ENCODE assay signal across 8 cellular contexts in genomic region chr15:22949074-22949547, GRCh38. TPM values are rescaled to one million over a fixed set of nuclear protein-coding genes. Genes with fewer than 3 reads are reported as not detected.
DNase-seq lines count a peak whose midpoint lies in the region; ATAC-seq and TF ChIP-seq lines count a peak whose summit lies in the region.

No MANE protein-coding gene starts in this region.

- H3K27me3 Mint-ChIP-seq in activated naive CD4-positive, alpha-beta T cell treated with anti-CD3 and anti-CD28 coated beads for 36 hours (ENCODE audit: low read depth): peaks cover 26% of the 10 kb centered on the region

- intact Hi-C loops in activated naive CD4-positive, alpha-beta T cell treated with anti-CD3 and anti-CD28 coated beads for 36 hours (cut with micrococcal nuclease): no loop called here
- intact Hi-C loops in Right ventricle myocardium superior (cut with DNase I) (loop anchor here (2.0 kb wide), 1 partner anchor 32 kb away; the partner anchor contains the start of gene CYFIP1), sciatic nerve (cut with DNase I) (no loop called here)

- peak overlapping the region; percentile 80 for H3K27ac ChIP-seq in VCaP

- CTCF ChIA-PET in activated naive CD4-positive, alpha-beta T cell treated with anti-CD3 and anti-CD28 coated beads for 36 hours (lab: Charles Lee): interaction anchor here (0.7 kb wide), 1 partner anchor 59 kb away, joined by 4 read pairs; no protein-coding TSS in a partner anchor

- ATAC-seq in HG03045 (IDR thresholded peaks at IDR 0.05; ENCODE audit: unreplicated experiment) (peak; percentile 75), Right ventricle myocardium superior (ENCODE audit: poor library complexity) (peak; percentile 90), sciatic nerve (peak; percentile 94)

- peaks cover 2% of the 10 kb centered on the region for H3K36me3 Mint-ChIP-seq in activated naive CD4-positive, alpha-beta T cell treated with anti-CD3 and anti-CD28 coated beads for 36 hours (ENCODE audit: low read depth)

- peaks cover 10% of the 10 kb centered on the region for H3K4me1 Mint-ChIP-seq in activated naive CD4-positive, alpha-beta T cell treated with anti-CD3 and anti-CD28 coated beads for 36 hours (ENCODE audit: low read depth)

- H3K9me3 Mint-ChIP-seq in activated naive CD4-positive, alpha-beta T cell treated with anti-CD3 and anti-CD28 coated beads for 36 hours: no peaks in the 10 kb centered on the region

- no peak overlapping the region for H3K27ac Mint-ChIP-seq in activated naive CD4-positive, alpha-beta T cell treated with anti-CD3 and anti-CD28 coated beads for 36 hours

- no peak overlapping the region for H3K4me3 Mint-ChIP-seq in activated naive CD4-positive, alpha-beta T cell treated with anti-CD3 and anti-CD28 coated beads for 36 hours

- no peak for TF ChIP-seq CTCF in VCaP (conservative IDR thresholded peaks at IDR 0.05)

- DNase-seq in activated naive CD4-positive, alpha-beta T cell treated with anti-CD3 and anti-CD28 coated beads for 36 hours: peak; percentile 31
- no peak for DNase-seq in activated naive CD4-positive, alpha-beta T cell treated with Interleukin-2 at 50 U/mL for 16 hours
- DNase-seq in Right ventricle myocardium superior (peak; percentile 89), sciatic nerve (ENCODE audit: low spot score) (peak; percentile 78), T1000 (lab: John Stamatoyannopoulos, UW) (no peak), SIG-M5 (lab: John Stamatoyannopoulos, UW) (no peak)

RNA-seq across cellular contexts. Expression of gene CYFIP1, which starts 31.1 kb away (rescaled TPM):
- 10 to 100 TPM; 34.0 to 35.1 TPM for total RNA-seq in activated naive CD4-positive, alpha-beta T cell treated with anti-CD3 and anti-CD28 coated beads for 36 hours
- 28.8 TPM for total RNA-seq in Right ventricle myocardium superior
- total RNA-seq in sciatic nerve: 140 TPM

Comparison
In these comparisons a context has a peak if more than half of its experiments do, and no peak if none do; other contexts are left out.
1. DNase-seq: peak in activated naive CD4-positive, alpha-beta T cell treated with anti-CD3 and anti-CD28 coated beads for 36 hours (single experiment), Right ventricle myocardium superior (single experiment) and sciatic nerve (single experiment); none in activated naive CD4-positive, alpha-beta T cell treated with Interleukin-2 at 50 U/mL for 16 hours (single experiment), T1000 (single experiment) and SIG-M5 (single experiment).
2. Peak in every context shown above with its lines, with median percentiles within 50 percentile points of each other: ATAC-seq.